Comparison of ENCODE assay signal across 8 cellular contexts in the genomic region with DNA sequence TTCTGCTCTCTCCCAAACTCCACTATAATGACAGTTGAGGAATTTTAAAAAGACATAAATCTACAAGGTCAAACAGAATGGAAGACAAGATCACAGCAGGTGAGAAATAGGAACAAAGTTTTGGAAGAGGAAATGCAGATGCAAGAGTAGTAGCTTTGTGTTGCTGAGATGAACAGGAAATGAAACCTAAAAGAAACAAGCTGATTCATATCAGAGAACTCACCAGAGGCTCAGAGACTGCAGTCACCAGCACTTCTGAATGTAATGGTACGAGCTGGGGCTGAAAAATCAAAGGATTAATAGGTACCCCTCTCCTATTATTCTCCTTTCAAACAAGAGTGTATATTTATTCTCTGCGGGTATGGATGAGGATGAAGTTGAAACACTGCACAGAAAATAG.
DNase-seq lines count a peak whose midpoint lies in the region; ATAC-seq lines count a peak whose summit lies in the region.

No MANE protein-coding gene starts in this region.

- peak in 1 of 5 donors; percentile 9 for DNase-seq in CD8-positive, alpha-beta memory T cell
- peak in 1 of 2 donors; percentile 22 for DNase-seq in activated naive CD4-positive, alpha-beta T cell treated with anti-CD3 and anti-CD28 coated beads, Interleukin-2, amount 50 U/mL, for 72 hours (ENCODE audit: low spot score in 2 of 2)
- DNase-seq in NCI-H524 treated with DMSO at 0.1 percent for 48 hours (lab: John Stamatoyannopoulos, UW), result no peak
- DNase-seq in GOT3 (lab: John Stamatoyannopoulos, UW), result no peak
- no peak for DNase-seq in effector CD8-positive, alpha-beta T cell (lab: John Stamatoyannopoulos, UW)
- DNase-seq in KG1 (lab: John Stamatoyannopoulos, UW), result no peak

- H3K27me3 ChIP-seq in CD8-positive, alpha-beta memory T cell (ENCODE audit: insufficient read depth, low read length, poor library complexity, severe bottlenecking), result no peaks in the 10 kb centered on the region

- POLR2A ChIA-PET in CD8-positive, alpha-beta memory T cell (lab: Charles Lee), result interaction anchor here (0.5 to 3.4 kb wide), 2 partner anchors 25 to 460 kb away, joined by 3 to 12 read pairs; partner anchors contain the start of gene RAP2B

- peaks cover 0 to 6% (median 2%) of the 10 kb centered on the region in 3 donors for H3K36me3 Mint-ChIP-seq in CD8-positive, alpha-beta memory T cell
- H3K36me3 Mint-ChIP-seq in activated naive CD4-positive, alpha-beta T cell treated with anti-CD3 and anti-CD28 coated beads, Interleukin-2, amount 50 U/mL, for 72 hours, result peaks cover 0 to 31% of the 10 kb centered on the region in 2 donors

- H3K27me3 Mint-ChIP-seq in CD8-positive, alpha-beta memory T cell, result no peaks in the 10 kb centered on the region

- H3K36me3 ChIP-seq in CD8-positive, alpha-beta memory T cell (ENCODE audit: insufficient read depth, low read length), result no peaks in the 10 kb centered on the region

- H3K4me1 Mint-ChIP-seq in CD8-positive, alpha-beta memory T cell, result peaks cover 45 to 69% (median 67%) of the 10 kb centered on the region in 3 donors

- H3K4me3 ChIP-seq in CD8-positive, alpha-beta memory T cell (ENCODE audit: low read length), result peak overlapping the region; percentile 24

- H3K4me1 ChIP-seq in CD8-positive, alpha-beta memory T cell (ENCODE audit: insufficient read depth, low read length), result peaks cover 43% of the 10 kb centered on the region

- H3K4me3 Mint-ChIP-seq in CD8-positive, alpha-beta memory T cell, result peak overlapping the region; percentile 1 to 59 (median 55)

- ATAC-seq in GM19395 (IDR thresholded peaks at IDR 0.05; ENCODE audit: unreplicated experiment) (peak; percentile 98), HG03139 (IDR thresholded peaks at IDR 0.05; ENCODE audit: unreplicated experiment) (peak; percentile 96)
- ATAC-seq in activated naive CD4-positive, alpha-beta T cell treated with anti-CD3 and anti-CD28 coated beads, Interleukin-2, amount 50 U/mL, for 72 hours, result peak; percentile 32 to 64

- H3K9me3 Mint-ChIP-seq in CD8-positive, alpha-beta memory T cell, result peaks cover 0 to 3% (median 0%) of the 10 kb centered on the region in 5 donors
- H3K9me3 Mint-ChIP-seq in activated naive CD4-positive, alpha-beta T cell treated with anti-CD3 and anti-CD28 coated beads, Interleukin-2, amount 50 U/mL, for 72 hours, result peaks cover 0 to 10% of the 10 kb centered on the region in 2 donors

- no peaks in the 10 kb centered on the region for H3K9me3 ChIP-seq in CD8-positive, alpha-beta memory T cell (ENCODE audit: low read length)

- CTCF ChIA-PET in CD8-positive, alpha-beta memory T cell (lab: Charles Lee), result interaction anchor here (1.0 kb wide), 1 partner anchor 9 kb away, joined by 3 read pairs; no protein-coding TSS in a partner anchor

- peak overlapping the region; percentile 44 to 97 (median 72) for H3K27ac Mint-ChIP-seq in CD8-positive, alpha-beta memory T cell
- H3K27ac Mint-ChIP-seq in activated naive CD4-positive, alpha-beta T cell treated with anti-CD3 and anti-CD28 coated beads, Interleukin-2, amount 50 U/mL, for 72 hours, result peak overlapping the region; percentile 85 to 92

- H3K27ac ChIP-seq in CD8-positive, alpha-beta memory T cell (ENCODE audit: low read depth, low read length), result no peak overlapping the region

Comparison
In these comparisons a context has a peak if more than half of its experiments do, and no peak if none do; other contexts are left out.
1. ATAC-seq: peak in every context shown above with its lines; median percentile 98 in GM19395; 96 in HG03139; 48 in activated naive CD4-positive, alpha-beta T cell treated with anti-CD3 and anti-CD28 coated beads, Interleukin-2, amount 50 U/mL, for 72 hours.